ENCODE assay signal across 20 cellular contexts in the genomic region with DNA sequence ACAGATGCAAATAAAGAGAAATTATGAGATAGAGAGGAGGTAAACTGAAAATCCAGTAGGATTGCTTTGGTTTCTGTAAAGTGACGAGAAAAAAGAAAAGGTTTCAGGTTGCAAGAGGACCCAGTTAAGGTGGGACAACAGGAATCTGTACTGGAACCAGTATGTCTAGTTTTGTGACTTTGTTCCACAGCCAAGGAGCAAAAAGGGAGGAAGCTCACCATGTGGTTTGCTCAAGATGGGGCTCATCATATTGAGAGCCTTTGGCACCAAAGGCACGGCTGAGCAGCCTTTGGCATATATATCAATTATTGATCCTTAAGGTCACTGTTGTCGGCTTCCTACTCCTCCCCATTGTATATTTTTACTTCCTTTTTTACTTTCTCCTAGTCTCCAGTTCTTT. TPM values are rescaled to one million over a fixed set of nuclear protein-coding genes. Genes with fewer than 3 reads are reported as not detected.
DNase-seq lines count a peak whose midpoint lies in the region; ATAC-seq, FAIRE-seq and TF ChIP-seq lines count a peak whose summit lies in the region.
"Had no signal": no experiment of that assay in that cellular context is flagged by ENCODE, and none has a peak within 500 bp of the region (broad histone marks: within the 10 kb centered on the region; RNA-seq: fewer than 3 reads in every experiment).

No MANE protein-coding gene starts in this region.

- H3K4me1 Mint-ChIP-seq in CD4-positive, alpha-beta memory T cell, result peaks cover 42 to 68% (median 54%) of the 10 kb centered on the region in 4 donors
- peaks cover 42 to 67% (median 60%) of the 10 kb centered on the region in 7 donors for H3K4me1 Mint-ChIP-seq in naive thymus-derived CD4-positive, alpha-beta T cell

- H3K36me3 Mint-ChIP-seq in CD4-positive, alpha-beta memory T cell, result peaks cover 0 to 17% of the 10 kb centered on the region in 2 donors
- H3K36me3 Mint-ChIP-seq in naive thymus-derived CD4-positive, alpha-beta T cell, result peaks cover 0 to 19% (median 0%) of the 10 kb centered on the region in 5 donors

- intact Hi-C loops in CD4-positive, alpha-beta memory T cell (cut with micrococcal nuclease), result no loop called here
- intact Hi-C loops in naive thymus-derived CD4-positive, alpha-beta T cell (cut with micrococcal nuclease), result no loop called here

- peak overlapping the region in 6 of 8 donors; percentile 17 to 97 (median 34) for H3K4me3 Mint-ChIP-seq in CD4-positive, alpha-beta memory T cell
- H3K4me3 Mint-ChIP-seq in naive thymus-derived CD4-positive, alpha-beta T cell, result peak overlapping the region in 7 of 10 donors; percentile 32 to 94 (median 93)

- no peak for TF ChIP-seq CTCF in bronchial epithelial cell (IDR thresholded peaks at IDR 0.05; ENCODE audit: insufficient read depth, low read length, severe bottlenecking)

- peak overlapping the region; percentile 94 for H3K27ac ChIP-seq in CD4-positive, alpha-beta memory T cell (ENCODE audit: low read depth, low read length)
- H3K27ac ChIP-seq in naive thymus-derived CD4-positive, alpha-beta T cell (ENCODE audit: low read depth, low read length), result peak overlapping the region; percentile 98
- H3K27ac ChIP-seq: BLaER1, cardiac muscle cell, tibial artery had no signal

- H3K4me1 ChIP-seq in CD4-positive, alpha-beta memory T cell (ENCODE audit: insufficient read depth, low read length), result peaks cover 54% of the 10 kb centered on the region
- peaks cover 40 to 49% of the 10 kb centered on the region in 2 donors for H3K4me1 ChIP-seq in naive thymus-derived CD4-positive, alpha-beta T cell (ENCODE audit: control insufficient read depth in 2 of 2, insufficient read depth in 2 of 2, low read length in 2 of 2)

- H3K27me3 ChIP-seq in CD4-positive, alpha-beta memory T cell (ENCODE audit: insufficient read depth, low read length), result no peaks in the 10 kb centered on the region
- no peaks in the 10 kb centered on the region for H3K27me3 ChIP-seq in bronchial epithelial cell (ENCODE audit: control insufficient read depth, insufficient read depth, low read length)
- no peaks in the 10 kb centered on the region for H3K27me3 ChIP-seq in naive thymus-derived CD4-positive, alpha-beta T cell (ENCODE audit: control insufficient read depth in 2 of 2, insufficient read depth in 2 of 2, low read length in 2 of 2)
- H3K27me3 ChIP-seq: BLaER1, cardiac muscle cell, neutrophil, tibial artery had no signal

- FAIRE-seq in bronchial epithelial cell (lab: Jason Lieb, UNC), result no peak
- FAIRE-seq: GM12891, RCC 7860 had no signal

- no peak overlapping the region for H3K4me3 ChIP-seq in CD4-positive, alpha-beta memory T cell (ENCODE audit: low read length in 2 of 2)
- H3K4me3 ChIP-seq in bronchial epithelial cell (ENCODE audit: low read depth, low read length), result no peak overlapping the region
- no peak overlapping the region for H3K4me3 ChIP-seq in naive thymus-derived CD4-positive, alpha-beta T cell (ENCODE audit: low read length)
- H3K4me3 ChIP-seq: BLaER1, cardiac muscle cell, tibial artery had no signal

- H3K36me3 ChIP-seq in CD4-positive, alpha-beta memory T cell (ENCODE audit: insufficient read depth, low read length), result no peaks in the 10 kb centered on the region
- H3K36me3 ChIP-seq in bronchial epithelial cell (ENCODE audit: control insufficient read depth, insufficient read depth, low read length), result no peaks in the 10 kb centered on the region
- H3K36me3 ChIP-seq in naive thymus-derived CD4-positive, alpha-beta T cell (ENCODE audit: control insufficient read depth in 2 of 3, insufficient read depth in 3 of 3, low read length in 3 of 3), result no peaks in the 10 kb centered on the region
- H3K36me3 ChIP-seq: cardiac muscle cell had no signal

- no peak for ATAC-seq in naive thymus-derived CD4-positive, alpha-beta T cell
- ATAC-seq in HG03159 (IDR thresholded peaks at IDR 0.05; ENCODE audit: unreplicated experiment), result no peak

- POLR2A ChIA-PET in CD4-positive, alpha-beta memory T cell (lab: Charles Lee; ENCODE audit: partially characterized antibody), result interaction anchor here (2.0 to 3.2 kb wide), 2 partner anchors 8 to 37 kb away, joined by 5 to 20 read pairs; a partner anchor contains a TSS
- POLR2A ChIA-PET in naive thymus-derived CD4-positive, alpha-beta T cell (lab: Charles Lee), result interaction anchor here (0.5 to 2.0 kb wide), 5 partner anchors 9 to 353 kb away, joined by 3 to 9 read pairs (median 4); a partner anchor contains a TSS

- no peaks in the 10 kb centered on the region for H3K9me3 ChIP-seq in CD4-positive, alpha-beta memory T cell (ENCODE audit: control insufficient read depth in 1 of 2, low read length in 2 of 2)
- no peaks in the 10 kb centered on the region for H3K9me3 ChIP-seq in naive thymus-derived CD4-positive, alpha-beta T cell (ENCODE audit: control insufficient read depth in 2 of 3, low read length in 3 of 3)
- H3K9me3 ChIP-seq: BLaER1, neutrophil, tibial artery had no signal

- no peak for DNase-seq in CD4-positive, alpha-beta memory T cell
- peak; percentile 58 for DNase-seq in ELF-1 (ENCODE audit: low read depth, low spot score)
- DNase-seq in bronchial epithelial cell (ENCODE audit: low read depth), result peak; percentile 52
- no peak for DNase-seq in naive thymus-derived CD4-positive, alpha-beta T cell
- no peak for DNase-seq in stimulated activated CD4-positive, alpha-beta T cell treated with anti-CD3 and anti-CD28 coated beads, Interleukin-4, amount 100 ng/mL, for 24 hours
- no peak for DNase-seq in effector CD8-positive, alpha-beta T cell (lab: John Stamatoyannopoulos, UW)
- no peak for DNase-seq in GM19240 (ENCODE audit: insufficient read length, low spot score)
- DNase-seq: activated naive CD4-positive, alpha-beta T cell treated with Interleukin-2 at 50 U/mL for 16 hours; foreskin melanocyte; NCI-H2081; NCI-H82; stimulated activated CD4-positive, alpha-beta T cell treated with anti-CD3 and anti-CD28 coated beads, Interleukin-4, amount 100 ng/mL, for 1 hour; tibial artery had no signal

- H3K9me3 Mint-ChIP-seq in CD4-positive, alpha-beta memory T cell, result peaks cover 0 to 2% (median 0%) of the 10 kb centered on the region in 8 donors
- no peaks in the 10 kb centered on the region for H3K9me3 Mint-ChIP-seq in naive thymus-derived CD4-positive, alpha-beta T cell

- peak overlapping the region; percentile 95 to 98 (median 96) for H3K27ac Mint-ChIP-seq in CD4-positive, alpha-beta memory T cell
- peak overlapping the region in 8 of 9 donors; percentile 32 to 96 (median 92) for H3K27ac Mint-ChIP-seq in naive thymus-derived CD4-positive, alpha-beta T cell

- CTCF ChIA-PET in CD4-positive, alpha-beta memory T cell (lab: Charles Lee; ENCODE audit: partially characterized antibody), result interaction anchor here (1.4 to 8.3 kb wide), 5 partner anchors 10 to 41 kb away, joined by 4 to 184 read pairs (median 16); no protein-coding TSS in a partner anchor
- CTCF ChIA-PET in naive thymus-derived CD4-positive, alpha-beta T cell (lab: Charles Lee), result interaction anchor here (0.8 to 1.5 kb wide), 5 partner anchors 9 to 127 kb away, joined by 3 to 7 read pairs (median 3); no protein-coding TSS in a partner anchor

- no peaks in the 10 kb centered on the region for H3K27me3 Mint-ChIP-seq in CD4-positive, alpha-beta memory T cell
- no peaks in the 10 kb centered on the region for H3K27me3 Mint-ChIP-seq in naive thymus-derived CD4-positive, alpha-beta T cell

RNA-seq across cellular contexts. Expression of a gene that starts 1.8 kb away (rescaled TPM):
- total RNA-seq in CD4-positive, alpha-beta memory T cell, result 10 to 100 TPM; 54.9 to 56.4 TPM
- polyA plus RNA-seq in CD4-positive, alpha-beta memory T cell, result 10 to 100 TPM in 1 of 2 donors, 1 to 10 TPM in 1; 6.2 to 18.1 TPM
- 5.0 and 6.1 TPM in 2 replicates for total RNA-seq in bronchial epithelial cell
- 10 to 100 TPM; 36.4 to 72.4 (median 39.7) TPM for total RNA-seq in naive thymus-derived CD4-positive, alpha-beta T cell
- 10 to 100 TPM in 1 of 2 donors, 1 to 10 TPM in 1; 3.1 to 11.0 TPM for polyA plus RNA-seq in naive thymus-derived CD4-positive, alpha-beta T cell

RNA-seq across cellular contexts. Expression of a gene that starts 37.0 kb away (rescaled TPM):
- 10 to 100 TPM; 17.7 to 18.2 TPM for total RNA-seq in CD4-positive, alpha-beta memory T cell
- polyA plus RNA-seq in CD4-positive, alpha-beta memory T cell, result 10 to 100 TPM in 1 of 2 donors, 1 to 10 TPM in 1; 7.9 to 13.2 TPM
- 14.2 and 20.2 TPM in 2 replicates for total RNA-seq in bronchial epithelial cell
- 10 to 100 TPM in 4 of 5 experiments, 1 to 10 TPM in 1; 8.4 to 17.9 (median 16.7) TPM for total RNA-seq in naive thymus-derived CD4-positive, alpha-beta T cell
- polyA plus RNA-seq in naive thymus-derived CD4-positive, alpha-beta T cell, result 10 to 100 TPM in 1 of 2 donors, 1 to 10 TPM in 1; 7.0 to 11.3 TPM

RNA-seq across cellular contexts. Expression of a gene that starts 38.2 kb away (rescaled TPM):
- under 1 TPM; 0.76 to 0.83 TPM for total RNA-seq in CD4-positive, alpha-beta memory T cell
- not detected for polyA plus RNA-seq in CD4-positive, alpha-beta memory T cell
- 465 and 1,125 TPM in 2 replicates for total RNA-seq in bronchial epithelial cell
- total RNA-seq in naive thymus-derived CD4-positive, alpha-beta T cell, result 1 to 10 TPM in 4 of 5 experiments, under 1 TPM in 1; 0.74 to 1.9 (median 1.4) TPM
- polyA plus RNA-seq in naive thymus-derived CD4-positive, alpha-beta T cell, result not detected
- total RNA-seq: lung microvascular endothelial cell had no signal

Comparison
In these comparisons a context has a peak if more than half of its experiments do, and no peak if none do; other contexts are left out.
1. DNase-seq: peak in ELF-1 (single experiment) and bronchial epithelial cell (single experiment); none in CD4-positive, alpha-beta memory T cell (0 of 5), naive thymus-derived CD4-positive, alpha-beta T cell (0 of 9), stimulated activated CD4-positive, alpha-beta T cell treated with anti-CD3 and anti-CD28 coated beads, Interleukin-4, amount 100 ng/mL, for 24 hours (single experiment), effector CD8-positive, alpha-beta T cell (single experiment) and GM19240 (single experiment).
2. RNA of a gene that starts 38.2 kb away (total RNA-seq): 465 to 1,125 TPM in bronchial epithelial cell; 0.74 to 1.9 TPM in naive thymus-derived CD4-positive, alpha-beta T cell and 0.76 to 0.83 TPM in CD4-positive, alpha-beta memory T cell; every median in the first group is over 100 times any median in the second.